ENCODE assay signal across 8 cellular contexts in genomic region chr18:48161201-48161910, GRCh38.
A peak's percentile ranks its signal among the peaks of the same experiment; 100 is the strongest.
DNase-seq lines count a peak whose midpoint lies in the region; ATAC-seq and TF ChIP-seq lines count a peak whose summit lies in the region.

No MANE protein-coding gene starts in this region.

- peak; percentile 17 to 19 for DNase-seq in NOMO-1 (lab: John Stamatoyannopoulos, UW; ENCODE audit: unreplicated experiment in 2 of 2)
- DNase-seq in NOMO-1 treated with dmso at 0.1 percent for 144 hours (lab: John Stamatoyannopoulos, UW; ENCODE audit: unreplicated experiment) = no peak
- peak; percentile 23 for DNase-seq in NOMO-1 treated with DMSO at 0.1 percent for 48 hours (lab: John Stamatoyannopoulos, UW; ENCODE audit: unreplicated experiment)
- peak; percentile 53 for DNase-seq in activated T-cell treated with anti-CD3 and anti-CD28 coated beads for 4 hours
- DNase-seq in epithelial cell of esophagus (ENCODE audit: low read depth) = peak; percentile 87
- DNase-seq in middle frontal gyrus (ENCODE audit: extremely low spot score, low spot score) = peak; percentile 20
- peak; percentile 25 to 49 for DNase-seq in stimulated activated CD8-positive, alpha-beta memory T cell treated with anti-CD3 and anti-CD28 coated beads, Interleukin-2, amount 100 ng/mL, for 1 hour (ENCODE audit: low read depth in 2 of 2)

- TF ChIP-seq CTCF in epithelial cell of esophagus (IDR thresholded peaks at IDR 0.05; ENCODE audit: insufficient read depth, low read depth, low read length, missing control alignments) = no peak

- peak; percentile 68 for ATAC-seq in HG03175 (IDR thresholded peaks at IDR 0.05; ENCODE audit: unreplicated experiment)

- H3K4me3 ChIP-seq in epithelial cell of esophagus (ENCODE audit: low read length) = peak overlapping the region; percentile 60
